ENCODE assay signal across 1 cellular context in genomic region chr6:167760979-167761793, GRCh38.
TF ChIP-seq lines count a peak whose summit lies in the region.

No MANE protein-coding gene starts in this region.

TF ChIP-seq in HepG2, 621 proteins besides CTCF, POLR2A, EP300 and RAD21 (continued from another document and continues in another):
- peak; percentile 99 for TF ChIP-seq ZNF687 (CRISPR knock-in tag; IDR thresholded peaks at IDR 0.05)
- TF ChIP-seq ZNF460 (CRISPR knock-in tag; IDR thresholded peaks at IDR 0.05; ENCODE audit: borderline replicate concordance) = no peak
- TF ChIP-seq POGZ (CRISPR knock-in tag; IDR thresholded peaks at IDR 0.05) = peak; percentile 65; the same call in 1 of the 2 replicates
- TF ChIP-seq REPIN1 (CRISPR knock-in tag; IDR thresholded peaks at IDR 0.05; ENCODE audit: borderline replicate concordance, low read depth) = no peak
- TF ChIP-seq, protein P1, sequence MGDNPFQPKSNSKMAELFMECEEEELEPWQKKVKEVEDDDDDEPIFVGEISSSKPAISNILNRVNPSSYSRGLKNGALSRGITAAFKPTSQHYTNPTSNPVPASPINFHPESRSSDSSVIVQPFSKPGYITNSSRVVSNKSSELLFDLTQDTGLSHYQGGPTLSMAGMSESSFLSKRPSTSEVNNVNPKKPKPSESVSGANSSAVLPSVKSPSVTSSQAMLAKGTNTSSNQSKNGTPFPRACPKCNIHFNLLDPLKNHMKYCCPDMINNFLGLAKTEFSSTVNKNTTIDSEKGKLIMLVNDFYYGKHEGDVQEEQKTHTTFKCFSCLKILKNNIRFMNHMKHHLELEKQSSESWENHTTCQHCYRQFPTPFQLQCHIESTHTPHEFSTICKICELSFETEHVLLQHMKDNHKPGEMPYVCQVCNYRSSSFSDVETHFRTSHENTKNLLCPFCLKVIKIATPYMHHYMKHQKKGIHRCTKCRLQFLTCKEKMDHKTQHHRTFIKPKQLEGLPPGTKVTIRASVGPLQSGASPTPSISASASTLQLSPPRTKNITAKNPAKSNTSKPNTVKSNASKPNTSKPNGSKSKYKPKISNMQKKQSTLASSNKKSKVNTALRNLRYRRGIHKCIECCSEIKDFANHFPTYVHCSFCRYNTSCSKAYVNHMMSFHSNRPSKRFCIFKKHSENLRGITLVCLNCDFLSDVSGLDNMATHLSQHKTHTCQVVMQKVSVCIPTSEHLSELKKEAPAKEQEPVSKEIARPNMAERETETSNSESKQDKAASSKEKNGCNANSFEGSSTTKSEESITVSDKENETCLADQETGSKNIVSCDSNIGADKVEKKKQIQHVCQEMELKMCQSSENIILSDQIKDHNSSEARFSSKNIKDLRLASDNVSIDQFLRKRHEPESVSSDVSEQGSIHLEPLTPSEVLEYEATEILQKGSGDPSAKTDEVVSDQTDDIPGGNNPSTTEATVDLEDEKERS (CRISPR knock-in tag; IDR thresholded peaks at IDR 0.05) = peak; percentile 90; the same call in 1 of the 2 replicates
- TF ChIP-seq, protein P2, sequence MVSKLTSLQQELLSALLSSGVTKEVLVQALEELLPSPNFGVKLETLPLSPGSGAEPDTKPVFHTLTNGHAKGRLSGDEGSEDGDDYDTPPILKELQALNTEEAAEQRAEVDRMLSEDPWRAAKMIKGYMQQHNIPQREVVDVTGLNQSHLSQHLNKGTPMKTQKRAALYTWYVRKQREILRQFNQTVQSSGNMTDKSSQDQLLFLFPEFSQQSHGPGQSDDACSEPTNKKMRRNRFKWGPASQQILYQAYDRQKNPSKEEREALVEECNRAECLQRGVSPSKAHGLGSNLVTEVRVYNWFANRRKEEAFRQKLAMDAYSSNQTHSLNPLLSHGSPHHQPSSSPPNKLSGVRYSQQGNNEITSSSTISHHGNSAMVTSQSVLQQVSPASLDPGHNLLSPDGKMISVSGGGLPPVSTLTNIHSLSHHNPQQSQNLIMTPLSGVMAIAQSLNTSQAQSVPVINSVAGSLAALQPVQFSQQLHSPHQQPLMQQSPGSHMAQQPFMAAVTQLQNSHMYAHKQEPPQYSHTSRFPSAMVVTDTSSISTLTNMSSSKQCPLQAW (CRISPR knock-in tag; IDR thresholded peaks at IDR 0.05) = peak; percentile 94; the same call in 1 of the 2 replicates
- peak; percentile 74 for TF ChIP-seq THRA (CRISPR knock-in tag; IDR thresholded peaks at IDR 0.05; ENCODE audit: borderline replicate concordance)
- TF ChIP-seq TGIF2 (CRISPR knock-in tag; IDR thresholded peaks at IDR 0.05) = peak; percentile 87; the same call in 1 of the 2 replicates
- 0 out of 2 replicates have a peak, but pooled peaks have one; percentile 21 for TF ChIP-seq HHEX (CRISPR knock-in tag; IDR thresholded peaks at IDR 0.05)
- TF ChIP-seq SETDB1 (CRISPR knock-in tag; IDR thresholded peaks at IDR 0.05; ENCODE audit: borderline replicate concordance) = no peak
- peak; percentile 92 for TF ChIP-seq ZMYM3 (CRISPR knock-in tag; IDR thresholded peaks at IDR 0.05)
- 0 out of 2 replicates have a peak, but pooled peaks have one; percentile 39 for TF ChIP-seq ZNF160 (CRISPR knock-in tag; IDR thresholded peaks at IDR 0.05)
- TF ChIP-seq MXD4 (CRISPR knock-in tag; IDR thresholded peaks at IDR 0.05) = peak; percentile 89
- TF ChIP-seq ZNF773 (CRISPR knock-in tag; IDR thresholded peaks at IDR 0.05; ENCODE audit: borderline replicate concordance) = no peak
- peak; percentile 60; the same call in 1 of the 2 replicates for TF ChIP-seq FOXO1 (CRISPR knock-in tag; IDR thresholded peaks at IDR 0.05)
- peak; percentile 54; the same call in 1 of the 2 replicates for TF ChIP-seq XBP1 (CRISPR knock-in tag; IDR thresholded peaks at IDR 0.05)
- TF ChIP-seq ARNT2 (CRISPR knock-in tag; IDR thresholded peaks at IDR 0.05; ENCODE audit: low read depth) = no peak
- 0 out of 2 replicates have a peak, but pooled peaks have one; percentile 33 for TF ChIP-seq ZNF230 (CRISPR knock-in tag; IDR thresholded peaks at IDR 0.05)
- TF ChIP-seq ERF (CRISPR knock-in tag; IDR thresholded peaks at IDR 0.05) = peak; percentile 48; the same call in 1 of the 2 replicates
- peak; percentile 77; the same call in 1 of the 2 replicates for TF ChIP-seq KDM5B (CRISPR knock-in tag; IDR thresholded peaks at IDR 0.05; ENCODE audit: borderline replicate concordance)
- TF ChIP-seq ESRRA (CRISPR knock-in tag; IDR thresholded peaks at IDR 0.05; ENCODE audit: low read depth) = peak; percentile 52; the same call in 1 of the 2 replicates
- TF ChIP-seq ZNF670 (CRISPR knock-in tag; IDR thresholded peaks at IDR 0.05; ENCODE audit: borderline replicate concordance) = no peak
- TF ChIP-seq KLF11 (CRISPR knock-in tag; IDR thresholded peaks at IDR 0.05) = peak; percentile 67; the same call in 1 of the 2 replicates
- no peak for TF ChIP-seq ZSCAN30 (CRISPR knock-in tag; IDR thresholded peaks at IDR 0.05)
- no peak for TF ChIP-seq ZFP82 (CRISPR knock-in tag; IDR thresholded peaks at IDR 0.05; ENCODE audit: borderline replicate concordance)
- peak; percentile 80 for TF ChIP-seq SAP130 (CRISPR knock-in tag; IDR thresholded peaks at IDR 0.05; ENCODE audit: low read depth)
- TF ChIP-seq FOXP1 (IDR thresholded peaks at IDR 0.05) = no peak
- TF ChIP-seq FOXP1 (CRISPR knock-in tag; IDR thresholded peaks at IDR 0.05) = peak; percentile 32; the same call in 1 of the 2 replicates
- 0 out of 2 replicates have a peak, but pooled peaks have one; percentile 35 for TF ChIP-seq NFIB (CRISPR knock-in tag; IDR thresholded peaks at IDR 0.05; ENCODE audit: borderline replicate concordance)
- peak; percentile 53; the same call in 1 of the 2 replicates for TF ChIP-seq ZNF143 (CRISPR knock-in tag; IDR thresholded peaks at IDR 0.05)
- no peak for TF ChIP-seq FLYWCH1 (CRISPR knock-in tag; IDR thresholded peaks at IDR 0.05)
- peak; percentile 62; the same call in 1 of the 2 replicates for TF ChIP-seq ZBTB25 (CRISPR knock-in tag; IDR thresholded peaks at IDR 0.05)
- no peak for TF ChIP-seq SOX13 (IDR thresholded peaks at IDR 0.05)
- TF ChIP-seq SOX13 (CRISPR knock-in tag; conservative IDR thresholded peaks at IDR 0.05 in 1 of 2, IDR thresholded peaks at IDR 0.05 in 1 of 2) = peak in 1 of 2 experiments; percentile 71; a peak in 2 of 4 replicates
- TF ChIP-seq ARID5B (CRISPR knock-in tag; IDR thresholded peaks at IDR 0.05) = peak; percentile 86
- peak; percentile 44; the same call in 1 of the 2 replicates for TF ChIP-seq KMT2A (CRISPR knock-in tag; IDR thresholded peaks at IDR 0.05)
- peak; percentile 58; the same call in 1 of the 2 replicates for TF ChIP-seq ZBTB3 (CRISPR knock-in tag; IDR thresholded peaks at IDR 0.05; ENCODE audit: borderline replicate concordance, low read depth)
- peak; percentile 63 for TF ChIP-seq PAXIP1 (CRISPR knock-in tag; conservative IDR thresholded peaks at IDR 0.05)
- no peak for TF ChIP-seq HNRNPL (IDR thresholded peaks at IDR 0.05; ENCODE audit: low read depth, low read length)
- 0 out of 2 replicates have a peak, but pooled peaks have one; percentile 16 for TF ChIP-seq ZNF180 (CRISPR knock-in tag; IDR thresholded peaks at IDR 0.05; ENCODE audit: borderline replicate concordance, low read depth)
- TF ChIP-seq ZNF205 (CRISPR knock-in tag; IDR thresholded peaks at IDR 0.05) = peak; percentile 83
- TF ChIP-seq ZNF747 (CRISPR knock-in tag; IDR thresholded peaks at IDR 0.05; ENCODE audit: borderline replicate concordance) = no peak
- peak; percentile 58 for TF ChIP-seq FOXA3 (CRISPR knock-in tag; IDR thresholded peaks at IDR 0.05)
